In the genomic region with DNA sequence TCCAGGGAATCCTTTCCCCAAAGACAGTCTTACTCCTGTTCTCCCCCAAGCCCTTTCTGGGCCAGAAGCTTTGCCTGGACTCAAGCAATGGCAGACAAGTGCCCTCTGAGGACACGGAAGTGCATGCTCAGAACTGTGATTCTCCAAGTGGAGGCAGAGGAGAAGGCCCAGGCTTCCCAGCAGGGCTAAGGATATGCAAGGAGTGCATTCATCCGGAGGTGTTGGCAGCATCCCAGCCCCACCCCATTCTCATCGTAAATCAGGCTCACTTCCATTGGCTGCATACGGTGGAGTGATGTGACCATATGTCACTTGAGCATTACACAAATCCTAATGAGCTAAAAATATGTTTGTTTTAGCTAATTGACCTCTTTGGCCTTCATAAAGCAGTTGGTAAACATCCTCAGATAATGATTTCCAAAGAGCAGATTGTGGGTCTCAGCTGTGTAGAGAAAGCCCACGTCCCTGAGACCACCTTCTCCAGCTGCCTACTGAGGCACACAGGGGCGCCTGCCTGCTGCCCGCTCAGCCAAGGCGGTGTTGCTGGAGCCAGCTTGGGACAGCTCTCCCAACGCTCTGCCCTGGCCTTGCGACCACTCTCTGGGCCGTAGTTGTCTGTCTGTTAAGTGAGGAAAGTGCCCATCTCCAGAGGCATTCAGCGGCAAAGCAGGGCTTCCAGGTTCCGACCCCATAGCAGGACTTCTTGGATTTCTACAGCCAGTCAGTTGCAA, we compare ENCODE assay signal across 15 cellular contexts. TPM values are rescaled to one million over a fixed set of nuclear protein-coding genes. Genes with fewer than 3 reads are reported as not detected.
DNase-seq lines count a peak whose midpoint lies in the region; ATAC-seq lines count a peak whose summit lies in the region.
"Had no signal": no experiment of that assay in that cellular context is flagged by ENCODE, and none has a peak within 500 bp of the region (broad histone marks: within the 10 kb centered on the region; RNA-seq: fewer than 3 reads in every experiment).

No MANE protein-coding gene starts in this region.

- H3K27me3 Mint-ChIP-seq in stimulated activated naive CD8-positive, alpha-beta T cell treated with anti-CD3 and anti-CD28 coated beads, Interleukin-15, amount 100 ng/mL, for 72 hours = no peaks in the 10 kb centered on the region

- ATAC-seq in GM18502 (IDR thresholded peaks at IDR 0.05; ENCODE audit: poor library complexity, unreplicated experiment) (no peak), GM21528 (IDR thresholded peaks at IDR 0.05; ENCODE audit: low FRiP score, unreplicated experiment) (no peak)
- ATAC-seq in stimulated activated naive CD8-positive, alpha-beta T cell treated with anti-CD3 and anti-CD28 coated beads, Interleukin-15, amount 100 ng/mL, for 72 hours = no peak
- ATAC-seq: activated CD8-positive, alpha-beta T cell treated with anti-CD3 and anti-CD28 coated beads, Interleukin-2, amount 10 ng/mL, durations not matched to agents 7 days and 5 days had no signal

- H3K4me1 Mint-ChIP-seq in stimulated activated naive CD8-positive, alpha-beta T cell treated with anti-CD3 and anti-CD28 coated beads, Interleukin-15, amount 100 ng/mL, for 72 hours = no peaks in the 10 kb centered on the region
- H3K4me1 Mint-ChIP-seq: B cell had no signal

- DNase-seq in A172 (ENCODE audit: low spot score) (peak; percentile 23), G401 (ENCODE audit: low spot score) (peak; percentile 85), NCI-H748 treated with DMSO at 0.1 percent for 48 hours (lab: John Stamatoyannopoulos, UW) (peak; percentile 17), iris pigment epithelial cell (ENCODE audit: low read depth) (peak; percentile 5), HuH-7.5 (ENCODE audit: low spot score) (no peak)
- DNase-seq in stimulated activated naive CD8-positive, alpha-beta T cell treated with anti-CD3 and anti-CD28 coated beads, Interleukin-15, amount 100 ng/mL, for 72 hours = no peak
- DNase-seq: activated CD8-positive, alpha-beta T cell treated with anti-CD3 and anti-CD28 coated beads, Interleukin-2, amount 10 ng/mL, durations not matched to agents 7 days and 5 days; activated naive CD4-positive, alpha-beta T cell; effector memory CD4-positive, alpha-beta T cell; H7; stimulated activated CD4-positive, alpha-beta T cell treated with anti-CD3 and anti-CD28 coated beads, Interleukin-2, amount 100 ng/mL, for 24 hours had no signal

- in situ Hi-C loops in G401 (cut with HindIII; ENCODE audit: low sequenced_read_pairs) = no loop called here

- no peak overlapping the region for H3K27ac Mint-ChIP-seq in stimulated activated naive CD8-positive, alpha-beta T cell treated with anti-CD3 and anti-CD28 coated beads, Interleukin-15, amount 100 ng/mL, for 72 hours
- H3K27ac Mint-ChIP-seq: activated CD8-positive, alpha-beta T cell treated with anti-CD3 and anti-CD28 coated beads, Interleukin-2, amount 10 ng/mL, durations not matched to agents 7 days and 5 days; B cell had no signal

- H3K4me3 Mint-ChIP-seq in stimulated activated naive CD8-positive, alpha-beta T cell treated with anti-CD3 and anti-CD28 coated beads, Interleukin-15, amount 100 ng/mL, for 72 hours = no peak overlapping the region
- H3K4me3 Mint-ChIP-seq: activated CD8-positive, alpha-beta T cell treated with anti-CD3 and anti-CD28 coated beads, Interleukin-2, amount 10 ng/mL, durations not matched to agents 7 days and 5 days; B cell had no signal

- no peaks in the 10 kb centered on the region for H3K9me3 Mint-ChIP-seq in stimulated activated naive CD8-positive, alpha-beta T cell treated with anti-CD3 and anti-CD28 coated beads, Interleukin-15, amount 100 ng/mL, for 72 hours

RNA-seq across cellular contexts. Expression of gene RBP3, which starts 1.4 kb away (rescaled TPM):
- not detected in 2 replicates for total RNA-seq in A172 (2014; rRNA removed; shearing (Covaris generic))
- not detected in 2 replicates for total RNA-seq in G401 (2014; rRNA removed; shearing (Covaris generic))
- total RNA-seq: activated CD8-positive, alpha-beta T cell treated with anti-CD3 and anti-CD28 coated beads, Interleukin-2, amount 10 ng/mL, durations not matched to agents 7 days and 5 days; B cell; H7; pulmonary artery endothelial cell had no signal

RNA-seq across cellular contexts. Expression of gene GDF2, which starts 24.5 kb away (rescaled TPM):
- total RNA-seq in A172 (2014; rRNA removed; shearing (Covaris generic)) = not detected in 2 replicates
- total RNA-seq in G401 (2014; rRNA removed; shearing (Covaris generic)) = not detected in 2 replicates
- total RNA-seq: activated CD8-positive, alpha-beta T cell treated with anti-CD3 and anti-CD28 coated beads, Interleukin-2, amount 10 ng/mL, durations not matched to agents 7 days and 5 days; B cell; H7; pulmonary artery endothelial cell had no signal

RNA-seq across cellular contexts. Expression of gene ZNF488, which starts 37.4 kb away (rescaled TPM):
- total RNA-seq in A172 (2014; rRNA removed; shearing (Covaris generic)) = 2.6 and 3.6 TPM in 2 replicates
- total RNA-seq in G401 (2014; rRNA removed; shearing (Covaris generic)) = not detected in 2 replicates
- total RNA-seq: activated CD8-positive, alpha-beta T cell treated with anti-CD3 and anti-CD28 coated beads, Interleukin-2, amount 10 ng/mL, durations not matched to agents 7 days and 5 days; B cell; pulmonary artery endothelial cell had no signal

RNA-seq across cellular contexts. Expression of gene GDF10, which starts 46.7 kb away (rescaled TPM):
- total RNA-seq in A172 (2014; rRNA removed; shearing (Covaris generic)) = not detected in 2 replicates
- not detected in 2 replicates for total RNA-seq in G401 (2014; rRNA removed; shearing (Covaris generic))
- total RNA-seq: activated CD8-positive, alpha-beta T cell treated with anti-CD3 and anti-CD28 coated beads, Interleukin-2, amount 10 ng/mL, durations not matched to agents 7 days and 5 days; B cell; H7; pulmonary artery endothelial cell had no signal

Comparison
In these comparisons a context has a peak if more than half of its experiments do, and no peak if none do; other contexts are left out.
1. DNase-seq: peak in A172 (single experiment), G401 (single experiment), NCI-H748 treated with DMSO at 0.1 percent for 48 hours (single experiment) and iris pigment epithelial cell (single experiment); none in HuH-7.5 (single experiment) and stimulated activated naive CD8-positive, alpha-beta T cell treated with anti-CD3 and anti-CD28 coated beads, Interleukin-15, amount 100 ng/mL, for 72 hours (0 of 2).